18 cellular contexts compared by ENCODE assay signal in the genomic region with DNA sequence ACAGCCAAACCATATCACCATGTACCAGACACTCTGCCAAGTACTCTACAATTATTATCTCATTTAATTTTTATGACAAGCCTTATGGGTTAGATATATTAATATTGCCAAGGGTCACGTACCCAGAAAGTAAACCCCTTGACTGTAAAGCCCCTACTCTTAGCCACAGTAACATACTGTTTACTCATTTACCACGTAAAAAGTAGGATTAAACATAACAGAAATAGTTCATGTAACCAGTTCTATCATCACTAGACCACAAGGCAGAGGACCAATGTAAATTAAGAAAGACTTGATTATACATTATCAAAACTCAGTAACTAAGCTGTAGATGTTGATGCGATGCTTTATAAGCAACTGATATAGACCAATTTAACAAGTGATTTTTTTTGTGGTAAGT.
DNase-seq lines count a peak whose midpoint lies in the region; ATAC-seq lines count a peak whose summit lies in the region.
"Had no signal": no experiment of that assay in that cellular context is flagged by ENCODE, and none has a peak within 500 bp of the region (broad histone marks: within the 10 kb centered on the region; RNA-seq: fewer than 3 reads in every experiment).

No MANE protein-coding gene starts in this region.

- ATAC-seq in GM18511 (IDR thresholded peaks at IDR 0.05; ENCODE audit: unreplicated experiment) (peak; percentile 23), GM19463 (IDR thresholded peaks at IDR 0.05; ENCODE audit: unreplicated experiment) (peak; percentile 16), HG02938 (IDR thresholded peaks at IDR 0.05; ENCODE audit: unreplicated experiment) (peak; percentile 37), HG03460 (IDR thresholded peaks at IDR 0.05; ENCODE audit: unreplicated experiment) (peak; percentile 28), GM21390 (IDR thresholded peaks at IDR 0.05; ENCODE audit: unreplicated experiment) (no peak)
- ATAC-seq: Panc1, Right ventricle myocardium inferior, T-cell had no signal

- DNase-seq in activated CD4-positive, CD25-positive, alpha-beta regulatory T cell (lab: John Stamatoyannopoulos, UW) = no peak
- DNase-seq in activated T-cell treated with anti-CD3 and anti-CD28 coated beads, Interleukin-2, amount 50 U/mL, for 48 hours = no peak
- no peak for DNase-seq in NCI-H526 (lab: John Stamatoyannopoulos, UW)
- DNase-seq: COR-L47, DMS153, EL, NCI-H1092, NCI-H2227 treated with DMSO at 0.1 percent for 48 hours, NCI-H748 treated with DMSO at 0.1 percent for 48 hours, T-cell, T1000 had no signal
